In the genomic region with DNA sequence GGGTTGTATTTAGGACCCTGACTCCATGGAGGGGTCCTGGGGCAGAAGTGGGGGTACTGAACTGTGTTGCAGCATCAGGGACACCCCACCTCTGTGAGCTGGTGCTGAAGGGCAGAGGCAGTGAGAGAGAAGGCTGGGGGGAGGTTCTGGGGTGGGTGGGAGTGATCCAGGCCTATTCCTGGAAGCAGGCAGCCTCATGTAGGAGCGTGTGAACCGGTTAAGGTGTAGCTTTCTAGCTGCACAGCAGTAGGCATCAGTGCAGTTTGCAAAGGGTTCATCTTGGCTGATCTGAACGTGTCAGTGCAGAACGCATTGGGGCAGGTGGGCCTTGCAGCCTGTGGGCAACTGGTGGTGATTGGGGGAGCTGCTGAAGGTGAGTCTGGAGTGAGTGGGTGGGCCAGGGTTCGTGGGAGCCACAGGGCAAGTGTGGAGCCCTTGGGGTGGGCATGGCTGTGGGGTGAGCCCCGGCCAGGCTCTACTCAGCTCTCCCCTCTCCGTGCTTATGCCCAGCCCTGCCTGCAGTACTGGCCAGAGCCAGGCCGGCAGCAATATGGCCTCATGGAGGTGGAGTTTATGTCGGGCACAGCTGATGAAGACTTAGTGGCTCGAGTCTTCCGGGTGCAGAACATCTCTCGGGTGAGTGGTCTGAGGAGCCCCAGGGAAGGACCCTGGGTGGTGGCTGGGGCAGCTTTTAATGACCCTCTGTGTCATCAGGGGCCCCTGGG, we compare ENCODE assay signal across 15 cellular contexts.
"Had no signal": no experiment of that assay in that cellular context is flagged by ENCODE, and none has a peak within 500 bp of the region (broad histone marks: within the 10 kb centered on the region; RNA-seq: fewer than 3 reads in every experiment).

No MANE protein-coding gene starts in this region.

- H3K4me3 ChIP-seq: esophagus squamous epithelium, heart right ventricle, thoracic aorta, upper lobe of left lung had no signal

- H3K27me3 ChIP-seq: esophagus squamous epithelium, heart right ventricle, neutrophil, upper lobe of left lung had no signal

- H3K36me3 ChIP-seq: esophagus squamous epithelium, neutrophil had no signal

- DNase-seq: activated CD4-positive, CD25-positive, alpha-beta regulatory T cell treated with anti-CD3 and anti-CD28 coated beads, Interleukin-2, amount 50 U/mL, for 72 hours; activated CD8-positive, alpha-beta memory T cell treated with anti-CD3 and anti-CD28 coated beads for 24 hours; activated gamma-delta T cell treated with Interleukin-2 at 50 U/mL for 16 hours; activated T-cell treated with anti-CD3 and anti-CD28 coated beads, Interleukin-2, amount 50 U/mL, for 72 hours; effector CD8-positive, alpha-beta T cell; esophagus squamous epithelium; heart right ventricle; mesenchymal stem cell; naive thymus-derived CD4-positive, alpha-beta T cell; stimulated activated naive B cell treated with anti-CD40 and anti-IgM and Interleukin-4, amounts not matched to agents 10 μg/mL and 1 μg/mL and 100 μg/mL, for 72 hours; upper lobe of left lung had no signal

- H3K27ac ChIP-seq: esophagus squamous epithelium, heart right ventricle, neutrophil, parathyroid adenoma, thoracic aorta, upper lobe of left lung, VCaP had no signal
